ENCODE assay signal across 12 cellular contexts in the genomic region with DNA sequence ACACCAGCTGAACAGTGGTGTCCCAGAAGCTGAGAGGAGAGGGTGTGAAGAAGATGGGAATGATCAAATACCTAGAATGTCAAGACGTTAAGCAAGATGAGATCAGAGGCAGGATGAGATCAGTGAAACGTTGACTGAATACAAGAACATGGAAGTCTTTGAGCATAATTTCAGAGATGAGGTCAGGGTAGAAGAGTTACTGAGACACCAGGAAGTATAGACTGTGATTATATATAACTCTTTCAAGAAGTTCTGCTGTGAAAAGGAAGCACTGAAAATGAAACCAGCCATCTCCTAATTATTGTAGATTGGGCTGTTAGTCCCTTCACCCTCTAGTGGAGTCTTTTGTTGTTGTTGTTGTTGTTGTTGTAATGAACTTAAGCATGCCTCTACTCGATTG. TPM values are rescaled to one million over a fixed set of nuclear protein-coding genes. Genes with fewer than 3 reads are reported as not detected.
DNase-seq lines count a peak whose midpoint lies in the region; ATAC-seq and TF ChIP-seq lines count a peak whose summit lies in the region.
"Had no signal": no experiment of that assay in that cellular context is flagged by ENCODE, and none has a peak within 500 bp of the region (broad histone marks: within the 10 kb centered on the region; RNA-seq: fewer than 3 reads in every experiment).

No MANE protein-coding gene starts in this region.

- H3K79me2 ChIP-seq in Karpas-422 (ENCODE audit: low read length), result peaks cover 61% of the 10 kb centered on the region

- DNase-seq in GM03348 (ENCODE audit: low spot score), result peak; percentile 11
- DNase-seq in Karpas-422, result peak; percentile 43
- DNase-seq in anterior cingulate cortex (lab: John Stamatoyannopoulos, UW), result no peak
- DNase-seq in NCI-H2081 treated with DMSO at 0.1 percent for 48 hours (lab: John Stamatoyannopoulos, UW), result no peak
- no peak for DNase-seq in D341Med (ENCODE audit: low spot score)
- no peak for DNase-seq in type B pancreatic cell (ENCODE audit: extremely low spot score, unreplicated experiment)
- DNase-seq: activated CD4-positive, CD25-positive, alpha-beta regulatory T cell treated with anti-CD3 and anti-CD28 coated beads, Interleukin-2, amount 50 U/mL, for 72 hours; BE2C; islet precursor cell; NCI-H446 treated with DMSO at 0.1 percent for 48 hours had no signal

- no peak overlapping the region for H3K4me3 Mint-ChIP-seq in type B pancreatic cell

- ATAC-seq in GM19025 (IDR thresholded peaks at IDR 0.05; ENCODE audit: low read depth, unreplicated experiment), result peak; percentile 73
- ATAC-seq in HG02763 (IDR thresholded peaks at IDR 0.05; ENCODE audit: unreplicated experiment), result peak; percentile 63

- no peak overlapping the region; the same call in 1 of the 2 replicates for H3K9ac ChIP-seq in Karpas-422 (ENCODE audit: low read length)

- no peak for TF ChIP-seq CTCF in type B pancreatic cell (conservative IDR thresholded peaks at IDR 0.05)

- peaks cover 11% of the 10 kb centered on the region for H3K36me3 Mint-ChIP-seq in type B pancreatic cell

- no peaks in the 10 kb centered on the region for H3K4me1 Mint-ChIP-seq in type B pancreatic cell (ENCODE audit: unreplicated experiment)

- H3K4me2 ChIP-seq in Karpas-422 (ENCODE audit: low read depth, low read length, poor library complexity, severe bottlenecking), result no peak overlapping the region

- H3K9me2 ChIP-seq in Karpas-422 (replicated peaks; ENCODE audit: insufficient read depth, low read length), result no peaks in the 10 kb centered on the region

- peaks cover 52% of the 10 kb centered on the region for H3K36me3 ChIP-seq in Karpas-422 (ENCODE audit: insufficient read depth, low read length)

- H4K20me1 ChIP-seq in Karpas-422 (ENCODE audit: insufficient read depth, low read depth, low read length), result no peaks in the 10 kb centered on the region

- H3K9me3 Mint-ChIP-seq in type B pancreatic cell, result no peaks in the 10 kb centered on the region

- H3K27me3 Mint-ChIP-seq in type B pancreatic cell, result no peaks in the 10 kb centered on the region

- no peaks in the 10 kb centered on the region for H3K27me3 ChIP-seq in Karpas-422 (ENCODE audit: low read length)
- H3K27me3 ChIP-seq: BE2C had no signal

- no peak overlapping the region for H3K4me3 ChIP-seq in Karpas-422 (ENCODE audit: low read length)

- no peak overlapping the region for H3K27ac Mint-ChIP-seq in type B pancreatic cell

- no peak overlapping the region for H2AFZ ChIP-seq in Karpas-422 (ENCODE audit: low read length)

- peak overlapping the region; percentile 67 for H3K27ac ChIP-seq in Karpas-422 (ENCODE audit: low read length)

- H3K4me1 ChIP-seq in Karpas-422 (ENCODE audit: low read length), result peaks cover 65% of the 10 kb centered on the region
- H3K4me1 ChIP-seq: BE2C had no signal

- no peaks in the 10 kb centered on the region for H3K9me3 ChIP-seq in Karpas-422 (ENCODE audit: low read length)
- H3K9me3 ChIP-seq: BE2C had no signal

RNA-seq across cellular contexts. Expression of gene SHCBP1, which starts 9.1 kb away (rescaled TPM):
- total RNA-seq in Karpas-422 (2014; rRNA removed; shearing (Covaris generic); ENCODE audit: low replicate concordance), result 15.5 and 15.7 TPM in 2 replicates
- total RNA-seq in type B pancreatic cell (ENCODE audit: low replicate concordance), result 5.4 and 12.7 TPM in 2 replicates

Comparison
In these comparisons a context has a peak if more than half of its experiments do, and no peak if none do; other contexts are left out.
1. DNase-seq: peak in GM03348 (single experiment) and Karpas-422 (single experiment); none in anterior cingulate cortex (0 of 58), NCI-H2081 treated with DMSO at 0.1 percent for 48 hours (single experiment), D341Med (single experiment) and type B pancreatic cell (single experiment).